25 cellular contexts compared by ENCODE assay signal in the genomic region with DNA sequence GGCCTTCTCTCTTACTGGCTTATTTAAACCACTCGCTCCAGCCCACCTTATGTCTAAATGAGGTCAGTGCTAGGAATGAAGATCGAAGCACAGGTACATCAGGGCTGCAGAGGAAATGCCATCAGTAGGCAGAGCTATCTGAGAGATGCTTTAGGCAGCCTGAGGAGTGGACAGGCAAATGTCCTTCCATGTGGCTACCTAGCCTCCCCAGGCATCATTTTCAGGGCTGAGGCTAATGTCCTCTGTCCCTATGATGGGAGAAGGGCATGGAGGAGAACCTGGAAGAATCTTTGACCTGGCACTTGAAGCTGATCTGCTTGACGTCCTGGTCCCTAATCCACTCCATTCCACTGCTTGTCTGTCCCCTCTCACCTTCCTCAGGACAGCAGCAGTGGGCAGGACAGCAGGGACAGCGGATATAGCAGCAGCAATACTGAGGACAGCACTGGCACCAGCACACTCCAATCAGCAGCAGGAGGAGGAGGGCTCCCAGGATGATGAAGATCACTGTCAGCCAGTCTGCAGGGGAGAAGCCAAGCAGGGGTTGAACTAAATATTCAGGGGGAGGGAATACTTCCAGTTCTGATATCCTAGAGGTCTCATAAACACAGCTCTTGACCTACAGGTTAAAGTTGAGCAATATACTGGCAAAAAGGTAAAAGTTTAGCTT. TPM values are rescaled to one million over a fixed set of nuclear protein-coding genes. Genes with fewer than 3 reads are reported as not detected.
DNase-seq lines count a peak whose midpoint lies in the region; ATAC-seq, FAIRE-seq and TF ChIP-seq lines count a peak whose summit lies in the region.
"Had no signal": no experiment of that assay in that cellular context is flagged by ENCODE, and none has a peak within 500 bp of the region (broad histone marks: within the 10 kb centered on the region; RNA-seq: fewer than 3 reads in every experiment).

No MANE protein-coding gene starts in this region.

- no peaks in the 10 kb centered on the region for H3K36me3 Mint-ChIP-seq in Caco-2 (ENCODE audit: insufficient read depth, unreplicated experiment)
- no peaks in the 10 kb centered on the region for H3K36me3 Mint-ChIP-seq in CD8-positive, alpha-beta T cell
- H3K36me3 Mint-ChIP-seq: activated naive CD4-positive, alpha-beta T cell treated with anti-CD3 and anti-CD28 coated beads, Interleukin-2, amount 50 U/mL, for 72 hours had no signal

- H3K27me3 ChIP-seq in Caco-2 (replicated peaks; ENCODE audit: control insufficient read depth, insufficient read depth, low read length) (no peaks in the 10 kb centered on the region), bronchial epithelial cell (ENCODE audit: control insufficient read depth, insufficient read depth, low read length) (no peaks in the 10 kb centered on the region), liver (ENCODE audit: control insufficient read depth in 4 of 4, insufficient read depth in 4 of 4, low read length in 3 of 4) (no peaks in the 10 kb centered on the region), WERI-Rb-1 (ENCODE audit: insufficient read depth, low read depth, severe bottlenecking) (no peaks in the 10 kb centered on the region)
- no peaks in the 10 kb centered on the region for H3K27me3 ChIP-seq in CD8-positive, alpha-beta T cell (ENCODE audit: insufficient read depth, low read length)

- CTCF ChIA-PET in Caco-2 (lab: Charles Lee): interaction anchor here (0.6 kb wide), 1 partner anchor 60 kb away, joined by 3 read pairs; no protein-coding TSS in a partner anchor
- CTCF ChIA-PET in CD8-positive, alpha-beta T cell (lab: Charles Lee): interaction anchor here (0.7 kb wide), 1 partner anchor 252 kb away, joined by 3 read pairs; no protein-coding TSS in a partner anchor

- no peak for TF ChIP-seq CTCF in Caco-2 (IDR thresholded peaks at IDR 0.05; ENCODE audit: insufficient read depth in 1 of 2, low read depth in 1 of 2, low read length in 1 of 2, severe bottlenecking in 1 of 2, unreplicated experiment in 1 of 2)
- no peak for TF ChIP-seq CTCF in bronchial epithelial cell (IDR thresholded peaks at IDR 0.05; ENCODE audit: insufficient read depth, low read length, severe bottlenecking)
- TF ChIP-seq CTCF in liver (IDR thresholded peaks at IDR 0.05; ENCODE audit: low read depth, low read length, missing input control): no peak
- TF ChIP-seq CTCF in CD8-positive, alpha-beta T cell (IDR thresholded peaks at IDR 0.05): no peak
- no peak for TF ChIP-seq CTCF in WERI-Rb-1 (IDR thresholded peaks at IDR 0.05; ENCODE audit: low read depth, low read length)

- WGBS in liver: 81% methylated on average over 4 of the region's 4 CpGs

- H3K9me3 Mint-ChIP-seq in Caco-2 (ENCODE audit: unreplicated experiment): no peaks in the 10 kb centered on the region
- no peaks in the 10 kb centered on the region for H3K9me3 Mint-ChIP-seq in CD8-positive, alpha-beta T cell
- H3K9me3 Mint-ChIP-seq: activated CD8-positive, alpha-beta T cell treated with anti-CD3 and anti-CD28 coated beads for 36 hours; activated naive CD4-positive, alpha-beta T cell treated with anti-CD3 and anti-CD28 coated beads, Interleukin-2, amount 50 U/mL, for 72 hours; activated T-cell treated with anti-CD3 and anti-CD28 coated beads, Interleukin-2, amount 50 U/mL, for 4 hours; stimulated activated naive CD8-positive, alpha-beta T cell treated with anti-CD3 and anti-CD28 coated beads, Interleukin-15, amount 100 ng/mL, for 72 hours; T-helper 1 cell treated with Interleukin-12 subunit alpha and Interleukin-12 subunit beta and Interleukin-4 antibody, amounts not matched to agents 30 μg/mL and 1 μg/mL, for 36 hours had no signal

- POLR2A ChIA-PET in Caco-2 (lab: Charles Lee): no interaction called here
- POLR2A ChIA-PET in CD8-positive, alpha-beta T cell (lab: Charles Lee): no interaction called here

- no peak for TF ChIP-seq RAD21 in liver (IDR thresholded peaks at IDR 0.05)

- peaks cover 36% of the 10 kb centered on the region for H3K4me1 ChIP-seq in Caco-2
- H3K4me1 ChIP-seq in liver (ENCODE audit: control insufficient read depth in 4 of 4, insufficient read depth in 4 of 4, low read length in 3 of 4): no peaks in the 10 kb centered on the region
- H3K4me1 ChIP-seq in CD8-positive, alpha-beta T cell (ENCODE audit: insufficient read depth, low read length): no peaks in the 10 kb centered on the region
- H3K4me1 ChIP-seq: left ventricle myocardium inferior had no signal

- H3K9ac ChIP-seq in liver (ENCODE audit: low read depth in 1 of 2, low read length in 2 of 2): no peak overlapping the region

- H3K9me3 ChIP-seq in Caco-2 (no peaks in the 10 kb centered on the region), liver (ENCODE audit: control insufficient read depth in 4 of 4, low read length in 3 of 4) (no peaks in the 10 kb centered on the region), WERI-Rb-1 (ENCODE audit: severe bottlenecking) (no peaks in the 10 kb centered on the region)
- no peaks in the 10 kb centered on the region for H3K9me3 ChIP-seq in CD8-positive, alpha-beta T cell (ENCODE audit: low read length)
- H3K9me3 ChIP-seq: left ventricle myocardium inferior had no signal

- FAIRE-seq in bronchial epithelial cell (lab: Jason Lieb, UNC): peak; percentile 73
- FAIRE-seq: colon, endothelial cell of umbilical vein, frontal cortex had no signal

- no peak overlapping the region for H3K4me3 Mint-ChIP-seq in Caco-2 (ENCODE audit: unreplicated experiment)
- H3K4me3 Mint-ChIP-seq in CD8-positive, alpha-beta T cell: no peak overlapping the region
- H3K4me3 Mint-ChIP-seq: activated CD8-positive, alpha-beta T cell treated with anti-CD3 and anti-CD28 coated beads for 36 hours; activated T-cell treated with anti-CD3 and anti-CD28 coated beads, Interleukin-2, amount 50 U/mL, for 4 hours; stimulated activated naive CD8-positive, alpha-beta T cell treated with anti-CD3 and anti-CD28 coated beads, Interleukin-15, amount 100 ng/mL, for 72 hours; T-helper 1 cell treated with Interleukin-12 subunit alpha and Interleukin-12 subunit beta and Interleukin-4 antibody, amounts not matched to agents 30 μg/mL and 1 μg/mL, for 36 hours had no signal

- DNase-seq in Caco-2 (peak; percentile 42 to 65), HuH-7 (ENCODE audit: low spot score) (peak; percentile 87), bronchial epithelial cell (ENCODE audit: low read depth) (no peak), NCI-H1417 treated with DMSO at 0.1 percent for 48 hours (lab: John Stamatoyannopoulos, UW) (no peak), WERI-Rb-1 (no peak), NOMO-1 (lab: John Stamatoyannopoulos, UW; ENCODE audit: unreplicated experiment in 2 of 2) (no peak)
- DNase-seq in CD8-positive, alpha-beta T cell: no peak
- DNase-seq: activated CD8-positive, alpha-beta T cell treated with anti-CD3 and anti-CD28 coated beads for 36 hours; activated T-cell treated with anti-CD3 and anti-CD28 coated beads, Interleukin-2, amount 50 U/mL, for 4 hours; left ventricle myocardium inferior; NCI-H2029 treated with DMSO at 0.1 percent for 48 hours; NCI-H510A treated with DMSO at 0.1 percent for 48 hours; right cardiac atrium; stimulated activated naive CD8-positive, alpha-beta T cell treated with anti-CD3 and anti-CD28 coated beads, Interleukin-15, amount 100 ng/mL, for 72 hours; trophoblast cell had no signal

- intact Hi-C loops in Caco-2 (cut with micrococcal nuclease; ENCODE audit: unreplicated experiment): no loop called here
- intact Hi-C loops in CD8-positive, alpha-beta T cell (cut with DNase I, micrococcal nuclease): no loop called here

- no peak overlapping the region for H3K4me3 ChIP-seq in Caco-2 (ENCODE audit: low read depth, low read length)
- H3K4me3 ChIP-seq in bronchial epithelial cell (ENCODE audit: low read depth, low read length): no peak overlapping the region
- H3K4me3 ChIP-seq in liver (ENCODE audit: low read depth in 1 of 3, low read length in 3 of 3): no peak overlapping the region
- no peak overlapping the region for H3K4me3 ChIP-seq in CD8-positive, alpha-beta T cell (ENCODE audit: low read depth, low read length)
- no peak overlapping the region for H3K4me3 ChIP-seq in WERI-Rb-1 (ENCODE audit: low read depth, low read length)
- H3K4me3 ChIP-seq: left ventricle myocardium inferior had no signal

- H3K36me3 ChIP-seq in Caco-2 (ENCODE audit: control insufficient read depth, insufficient read depth, low read length) (no peaks in the 10 kb centered on the region), bronchial epithelial cell (ENCODE audit: control insufficient read depth, insufficient read depth, low read length) (peaks cover 2% of the 10 kb centered on the region), liver (ENCODE audit: control insufficient read depth in 4 of 4, insufficient read depth in 3 of 4, low read depth in 1 of 4, low read length in 3 of 4) (peaks cover 0 to 2% (median 0%) of the 10 kb centered on the region in 4 donors), WERI-Rb-1 (no peaks in the 10 kb centered on the region)
- H3K36me3 ChIP-seq in CD8-positive, alpha-beta T cell (ENCODE audit: insufficient read depth, low read length): no peaks in the 10 kb centered on the region
- H3K36me3 ChIP-seq: left ventricle myocardium inferior had no signal

- H3K27ac Mint-ChIP-seq in Caco-2 (ENCODE audit: unreplicated experiment): no peak overlapping the region
- H3K27ac Mint-ChIP-seq in CD8-positive, alpha-beta T cell: no peak overlapping the region
- H3K27ac Mint-ChIP-seq: activated CD8-positive, alpha-beta T cell treated with anti-CD3 and anti-CD28 coated beads for 36 hours; activated naive CD4-positive, alpha-beta T cell treated with anti-CD3 and anti-CD28 coated beads, Interleukin-2, amount 50 U/mL, for 72 hours; stimulated activated naive CD8-positive, alpha-beta T cell treated with anti-CD3 and anti-CD28 coated beads, Interleukin-15, amount 100 ng/mL, for 72 hours; T-helper 1 cell treated with Interleukin-12 subunit alpha and Interleukin-12 subunit beta and Interleukin-4 antibody, amounts not matched to agents 30 μg/mL and 1 μg/mL, for 36 hours had no signal

- BruUV-seq in Caco-2 (replicated peaks; lab: Mats Ljungman, UMichigan): no TSS peak

- peaks cover 26% of the 10 kb centered on the region for H3K4me1 Mint-ChIP-seq in Caco-2 (ENCODE audit: low read depth, unreplicated experiment)
- peaks cover 1% of the 10 kb centered on the region for H3K4me1 Mint-ChIP-seq in CD8-positive, alpha-beta T cell (ENCODE audit: low read depth)

- H3K27ac ChIP-seq in liver (ENCODE audit: low read depth in 1 of 2, low read length in 2 of 2): no peak overlapping the region
- H3K27ac ChIP-seq in CD8-positive, alpha-beta T cell (ENCODE audit: low read depth, low read length): no peak overlapping the region
- H3K27ac ChIP-seq in WERI-Rb-1: no peak overlapping the region
- H3K27ac ChIP-seq: HL-60, left ventricle myocardium inferior had no signal

- no peak for ATAC-seq in CD8-positive, alpha-beta T cell
- ATAC-seq: activated CD8-positive, alpha-beta T cell treated with anti-CD3 and anti-CD28 coated beads for 36 hours; activated naive CD4-positive, alpha-beta T cell treated with anti-CD3 and anti-CD28 coated beads, Interleukin-2, amount 50 U/mL, for 72 hours; activated T-cell treated with anti-CD3 and anti-CD28 coated beads, Interleukin-2, amount 50 U/mL, for 4 hours; right cardiac atrium; Right ventricle myocardium inferior; stimulated activated naive CD8-positive, alpha-beta T cell treated with anti-CD3 and anti-CD28 coated beads, Interleukin-15, amount 100 ng/mL, for 72 hours had no signal

- no peaks in the 10 kb centered on the region for H3K27me3 Mint-ChIP-seq in Caco-2 (ENCODE audit: insufficient read depth, unreplicated experiment)
- H3K27me3 Mint-ChIP-seq in CD8-positive, alpha-beta T cell (ENCODE audit: low read depth): peaks cover 24% of the 10 kb centered on the region

RNA-seq across cellular contexts. Expression of a gene that starts 21.0 kb away (rescaled TPM):
- total RNA-seq in Caco-2 (2022): 0.21 and 0.25 TPM in 2 replicates
- 1.6 and 6.0 TPM in 2 replicates for total RNA-seq in bronchial epithelial cell
- total RNA-seq in liver: 1 to 10 TPM in 1 of 2 donors, under 1 TPM in 1; 0.17 to 1.7 TPM
- under 1 TPM; 0.07 to 0.21 TPM for polyA plus RNA-seq in liver
- not detected for total RNA-seq in CD8-positive, alpha-beta T cell
- total RNA-seq: activated CD8-positive, alpha-beta T cell treated with anti-CD3 and anti-CD28 coated beads for 36 hours; activated naive CD4-positive, alpha-beta T cell treated with anti-CD3 and anti-CD28 coated beads, Interleukin-2, amount 50 U/mL, for 72 hours; endothelial cell of umbilical vein; frontal cortex; omental fat pad; right cardiac atrium had no signal
- polyA plus RNA-seq: AG04450, endothelial cell of umbilical vein, right cardiac atrium had no signal

RNA-seq across cellular contexts. Expression of a gene that starts 54.1 kb away (rescaled TPM):
- total RNA-seq in Caco-2 (2022): not detected in 2 replicates
- total RNA-seq in bronchial epithelial cell: 0.26 TPM in 1 of 2 replicates, not detected in the other
- total RNA-seq in liver: 1 to 10 TPM; 2.9 to 4.0 TPM
- 1 to 10 TPM; 1.7 to 2.3 TPM for polyA plus RNA-seq in liver
- not detected for total RNA-seq in CD8-positive, alpha-beta T cell
- total RNA-seq: endothelial cell of umbilical vein had no signal
- polyA plus RNA-seq: AG04450, endothelial cell of umbilical vein had no signal

Comparison
In these comparisons a context has a peak if more than half of its experiments do, and no peak if none do; other contexts are left out.
1. DNase-seq: peak in Caco-2 (2 of 2) and HuH-7 (single experiment); none in bronchial epithelial cell (single experiment), NCI-H1417 treated with DMSO at 0.1 percent for 48 hours (single experiment), CD8-positive, alpha-beta T cell (0 of 7), WERI-Rb-1 (single experiment) and NOMO-1 (0 of 2).